ENCODE assay signal across 17 cellular contexts in the genomic region with DNA sequence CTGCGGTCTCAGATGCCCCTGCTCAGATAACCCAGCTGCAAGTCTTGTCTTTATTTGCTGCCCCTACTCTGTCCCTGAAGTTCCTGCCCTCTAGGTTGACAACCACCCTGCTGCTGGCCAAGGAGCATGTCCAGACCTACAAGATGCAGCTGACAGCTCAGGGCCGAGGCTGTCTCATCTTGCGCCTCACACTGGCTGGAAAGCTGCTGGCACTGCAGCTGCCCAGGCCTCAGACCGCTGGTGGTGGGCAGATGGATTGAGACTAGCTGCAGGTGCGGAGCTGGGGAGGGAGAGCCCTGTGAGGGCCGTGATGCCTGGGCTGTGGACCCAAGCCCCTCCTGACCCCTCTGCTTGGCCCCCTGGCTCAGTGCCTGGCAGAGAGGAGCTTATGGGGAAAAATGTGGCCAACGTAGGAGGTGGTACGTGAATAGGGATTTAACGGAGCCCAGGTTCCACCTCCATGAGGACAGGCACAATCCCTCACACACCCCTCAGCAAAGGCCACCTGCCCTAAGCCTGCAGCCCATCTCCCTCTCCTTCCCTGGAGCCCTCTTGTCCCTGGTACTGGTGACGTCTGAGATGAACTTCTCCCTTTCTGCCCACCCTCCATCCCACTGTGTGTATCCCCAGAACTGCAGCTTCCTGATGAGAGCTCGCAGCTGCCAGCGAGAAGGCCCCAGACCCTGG. TPM values are rescaled to one million over a fixed set of nuclear protein-coding genes. Genes with fewer than 3 reads are reported as not detected.
DNase-seq lines count a peak whose midpoint lies in the region; ATAC-seq and TF ChIP-seq lines count a peak whose summit lies in the region.
"Had no signal": no experiment of that assay in that cellular context is flagged by ENCODE, and none has a peak within 500 bp of the region (broad histone marks: within the 10 kb centered on the region; RNA-seq: fewer than 3 reads in every experiment).

No MANE protein-coding gene starts in this region.

- H3K9ac ChIP-seq in neural progenitor cell: no peak overlapping the region

- H3K4me1 Mint-ChIP-seq in MCF 10A (ENCODE audit: insufficient read depth, unreplicated experiment) (peaks cover 14% of the 10 kb centered on the region), neural progenitor cell (peaks cover 22% of the 10 kb centered on the region)

- TF ChIP-seq POLR2A in breast epithelium (IDR thresholded peaks at IDR 0.05): no peak

- no peak overlapping the region for H3K4me3 ChIP-seq in breast epithelium
- H3K4me3 ChIP-seq in coronary artery: no peak overlapping the region
- no peak overlapping the region for H3K4me3 ChIP-seq in neural progenitor cell
- H3K4me3 ChIP-seq: left lung, tibial artery had no signal

- H3K27me3 Mint-ChIP-seq in MCF 10A (ENCODE audit: insufficient read depth, unreplicated experiment) (no peaks in the 10 kb centered on the region), neural progenitor cell (ENCODE audit: insufficient read depth, low read depth) (peaks cover 3% of the 10 kb centered on the region)
- H3K27me3 Mint-ChIP-seq: activated CD4-positive, alpha-beta memory T cell treated with anti-CD3 and anti-CD28 coated beads for 36 hours; natural killer cell treated with Interleukin-12 subunit alpha and Interleukin-12 subunit beta and Interleukin-15 and Interleukin-18, amount 100 ng/mL, for 72 hours had no signal

- H2AFZ ChIP-seq in neural progenitor cell (replicated peaks): no peak overlapping the region

- DNase-seq in breast epithelium (ENCODE audit: low spot score in 2 of 2): peak; percentile 19 to 43
- DNase-seq in MCF 10A (ENCODE audit: unreplicated experiment): no peak
- DNase-seq in coronary artery (ENCODE audit: low spot score): peak; percentile 78
- DNase-seq in neural progenitor cell (ENCODE audit: low spot score): no peak
- DNase-seq in HK-2 (ENCODE audit: unreplicated experiment): no peak
- no peak for DNase-seq in activated CD4-positive, CD25-positive, alpha-beta regulatory T cell treated with anti-CD3 and anti-CD28 coated beads, Interleukin-2, amount 50 U/mL, for 72 hours
- no peak for DNase-seq in iPS-NIHi11 (ENCODE audit: low spot score)
- DNase-seq: activated CD4-positive, alpha-beta memory T cell treated with anti-CD3 and anti-CD28 coated beads for 36 hours; central memory CD4-positive, alpha-beta T cell; DMS79 treated with DMSO at 0.1 percent for 48 hours; NCI-H1092 treated with DMSO at 0.1 percent for 48 hours; NCI-H345 had no signal

- no peaks in the 10 kb centered on the region for H3K9me3 Mint-ChIP-seq in MCF 10A (ENCODE audit: unreplicated experiment)
- H3K9me3 Mint-ChIP-seq in neural progenitor cell: no peaks in the 10 kb centered on the region
- H3K9me3 Mint-ChIP-seq: activated CD4-positive, alpha-beta memory T cell treated with anti-CD3 and anti-CD28 coated beads for 36 hours; natural killer cell treated with Interleukin-12 subunit alpha and Interleukin-12 subunit beta and Interleukin-15 and Interleukin-18, amount 100 ng/mL, for 72 hours; T-helper 2 cell treated with Interferon-gamma antibody and Interleukin-4, amounts not matched to agents 5 μg/mL and 100 μg/mL, for 36 hours had no signal

- H3K27me3 ChIP-seq in breast epithelium (no peaks in the 10 kb centered on the region), neural progenitor cell (no peaks in the 10 kb centered on the region)
- H3K27me3 ChIP-seq: left lung, tibial artery had no signal

- ATAC-seq in GM19467 (IDR thresholded peaks at IDR 0.05; ENCODE audit: unreplicated experiment): no peak
- ATAC-seq: left lung had no signal

- H3K79me2 ChIP-seq in neural progenitor cell (ENCODE audit: low read depth): peaks cover 18% of the 10 kb centered on the region

- H3K4me1 ChIP-seq in breast epithelium: peaks cover 0 to 21% of the 10 kb centered on the region in 2 donors
- H3K4me1 ChIP-seq in neural progenitor cell: peaks cover 14% of the 10 kb centered on the region

- no peaks in the 10 kb centered on the region for H3K36me3 ChIP-seq in breast epithelium
- H3K36me3 ChIP-seq in neural progenitor cell: peaks cover 12% of the 10 kb centered on the region

- POLR2A ChIA-PET in MCF 10A (lab: Yijun Ruan, JAX): interaction anchor here (0.7 to 7.9 kb wide), 8 partner anchors 10 to 107 kb away, joined by 3 to 153 read pairs (median 4); partner anchors contain the start of genes GALK1, RECQL5, SAP30BP and UNK

- intact Hi-C loops in breast epithelium (cut with DNase I; ENCODE audit: low total_unique reads) (no loop called here), MCF 10A (cut with micrococcal nuclease) (loop anchor here (2.0 kb wide), 1 partner anchor 76 kb away; no protein-coding TSS in a partner anchor)

- peaks cover 36% of the 10 kb centered on the region for H4K20me1 ChIP-seq in neural progenitor cell (ENCODE audit: low read depth)

- no peak overlapping the region for H3K27ac Mint-ChIP-seq in MCF 10A (ENCODE audit: low read depth, unreplicated experiment)
- H3K27ac Mint-ChIP-seq in neural progenitor cell: no peak overlapping the region
- H3K27ac Mint-ChIP-seq: activated CD4-positive, alpha-beta memory T cell treated with anti-CD3 and anti-CD28 coated beads for 36 hours; T-helper 2 cell treated with Interferon-gamma antibody and Interleukin-4, amounts not matched to agents 5 μg/mL and 100 μg/mL, for 36 hours had no signal

- H3K27ac ChIP-seq in breast epithelium: peak overlapping the region in 1 of 2 donors; percentile 36
- no peak overlapping the region for H3K27ac ChIP-seq in coronary artery
- no peak overlapping the region for H3K27ac ChIP-seq in neural progenitor cell
- H3K27ac ChIP-seq: left lung, tibial artery had no signal

- H3K9me3 ChIP-seq in breast epithelium (no peaks in the 10 kb centered on the region), neural progenitor cell (ENCODE audit: low read depth) (no peaks in the 10 kb centered on the region)
- H3K9me3 ChIP-seq: left lung, tibial artery had no signal

- H3K36me3 Mint-ChIP-seq in MCF 10A (ENCODE audit: insufficient read depth, unreplicated experiment) (peaks cover 29% of the 10 kb centered on the region), neural progenitor cell (peaks cover 20% of the 10 kb centered on the region)

- peaks cover 50% of the 10 kb centered on the region for H3F3A ChIP-seq in neural progenitor cell (ENCODE audit: low read depth)

- TF ChIP-seq CTCF in breast epithelium (IDR thresholded peaks at IDR 0.05) (no peak), MCF 10A (IDR thresholded peaks at IDR 0.05; ENCODE audit: unreplicated experiment) (no peak), coronary artery (IDR thresholded peaks at IDR 0.05) (no peak), neural progenitor cell (IDR thresholded peaks at IDR 0.05) (no peak)

- BruUV-seq in MCF 10A (replicated peaks; lab: Mats Ljungman, UMichigan): no TSS peak

- CTCF ChIA-PET in MCF 10A (lab: Yijun Ruan, JAX): interaction anchor here (0.7 to 2.7 kb wide), 10 partner anchors 7 to 148 kb away, joined by 3 to 14 read pairs (median 4); partner anchors contain the start of genes GALK1, SMIM5 and WBP2

- no peak overlapping the region for H3K4me2 ChIP-seq in neural progenitor cell

- H3K4me3 Mint-ChIP-seq in MCF 10A (ENCODE audit: unreplicated experiment) (no peak overlapping the region), neural progenitor cell (peak overlapping the region; percentile 52)
- H3K4me3 Mint-ChIP-seq: activated CD4-positive, alpha-beta memory T cell treated with anti-CD3 and anti-CD28 coated beads for 36 hours; natural killer cell treated with Interleukin-12 subunit alpha and Interleukin-12 subunit beta and Interleukin-15 and Interleukin-18, amount 100 ng/mL, for 72 hours; T-helper 2 cell treated with Interferon-gamma antibody and Interleukin-4, amounts not matched to agents 5 μg/mL and 100 μg/mL, for 36 hours had no signal

RNA-seq across cellular contexts. Expression of gene GALK1, which starts 8.3 kb away (rescaled TPM):
- total RNA-seq in breast epithelium: 10 to 100 TPM; 21.9 to 32.1 (median 24.9) TPM
- total RNA-seq in MCF 10A (2022): 8.7 and 9.8 TPM in 2 replicates
- total RNA-seq in neural progenitor cell (ENCODE audit: low replicate concordance): 6.5 and 27.3 TPM in 2 replicates

RNA-seq across cellular contexts. Expression of gene UNK, which starts 11.3 kb away (rescaled TPM):
- 10 to 100 TPM; 18.7 to 43.3 (median 28.5) TPM for total RNA-seq in breast epithelium
- total RNA-seq in MCF 10A (2022): 12.3 and 16.0 TPM in 2 replicates
- total RNA-seq in neural progenitor cell (ENCODE audit: low replicate concordance): 38.5 and 43.0 TPM in 2 replicates

RNA-seq across cellular contexts. Expression of gene ITGB4, which starts 52.0 kb away (rescaled TPM):
- total RNA-seq in breast epithelium: 100 to 1,000 TPM in 1 of 3 donors, 10 to 100 TPM in 1, 1 to 10 TPM in 1; 9.8 to 125 (median 67.2) TPM
- total RNA-seq in MCF 10A (2022): 727 and 1,054 TPM in 2 replicates
- 1.1 TPM in 1 of 2 replicates, not detected in the other for total RNA-seq in neural progenitor cell (ENCODE audit: low replicate concordance)

Comparison
In these comparisons a context has a peak if more than half of its experiments do, and no peak if none do; other contexts are left out.
1. DNase-seq: peak in breast epithelium (2 of 2) and coronary artery (single experiment); none in MCF 10A (single experiment), neural progenitor cell (single experiment), HK-2 (single experiment), activated CD4-positive, CD25-positive, alpha-beta regulatory T cell treated with anti-CD3 and anti-CD28 coated beads, Interleukin-2, amount 50 U/mL, for 72 hours (single experiment) and iPS-NIHi11 (single experiment).